ENCODE assay signal across 8 cellular contexts in the genomic region with DNA sequence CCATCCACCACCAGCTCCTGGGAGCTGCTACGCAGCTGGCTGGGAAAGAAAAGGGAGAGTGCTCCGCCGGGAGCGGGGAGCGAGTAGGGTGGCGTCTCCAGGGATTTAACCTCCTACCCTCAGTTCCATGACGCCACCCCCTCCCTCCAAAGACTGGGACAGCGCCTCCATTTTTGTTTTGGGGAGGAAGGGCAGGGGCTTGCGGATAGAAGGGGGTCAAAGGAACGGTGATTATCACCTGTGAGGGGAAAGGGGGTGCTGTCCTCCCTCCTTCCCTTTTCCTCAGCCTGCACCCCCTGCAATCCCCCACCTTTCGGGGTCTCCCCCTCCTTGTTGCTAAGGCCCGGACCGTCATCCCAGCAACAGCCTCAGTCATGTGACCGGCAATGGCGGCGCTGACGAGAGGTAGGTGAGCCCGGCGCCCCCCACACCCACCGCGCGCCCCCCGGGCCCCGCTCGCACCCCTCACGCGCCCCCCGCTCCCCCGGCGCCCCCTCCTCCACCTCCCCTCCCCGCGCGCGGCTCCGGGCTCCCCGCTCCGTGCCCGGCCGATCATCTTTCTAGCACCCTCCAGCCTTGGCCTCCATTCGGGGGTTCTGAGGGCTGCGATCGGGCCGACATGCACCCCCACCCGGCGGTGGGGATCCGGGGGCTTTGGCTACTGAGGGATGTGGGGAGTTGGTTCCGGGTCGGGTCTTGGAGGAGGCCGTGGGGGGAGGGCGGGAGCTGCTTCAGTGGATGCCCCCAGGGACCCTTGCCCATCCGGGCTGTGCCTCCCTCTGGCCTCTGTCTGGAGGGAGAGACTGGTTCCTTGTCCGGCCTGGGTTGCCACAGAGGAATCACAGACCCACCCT. TPM values are rescaled to one million over a fixed set of nuclear protein-coding genes. Genes with fewer than 3 reads are reported as not detected.
DNase-seq lines count a peak whose midpoint lies in the region; ATAC-seq and TF ChIP-seq lines count a peak whose summit lies in the region.

A gene with protein sequence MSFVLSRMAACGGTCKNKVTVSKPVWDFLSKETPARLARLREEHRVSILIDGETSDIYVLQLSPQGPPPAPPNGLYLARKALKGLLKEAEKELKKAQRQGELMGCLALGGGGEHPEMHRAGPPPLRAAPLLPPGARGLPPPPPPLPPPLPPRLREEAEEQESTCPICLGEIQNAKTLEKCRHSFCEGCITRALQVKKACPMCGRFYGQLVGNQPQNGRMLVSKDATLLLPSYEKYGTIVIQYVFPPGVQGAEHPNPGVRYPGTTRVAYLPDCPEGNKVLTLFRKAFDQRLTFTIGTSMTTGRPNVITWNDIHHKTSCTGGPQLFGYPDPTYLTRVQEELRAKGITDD (plus strand): TSS at position 371 of the 854 bp plus-strand sequence. CDS start 1,694 bp downstream, outside the sequence.

- POLR2A ChIA-PET in CD4-positive, alpha-beta T cell (lab: Charles Lee), result interaction anchor here (0.8 to 1.6 kb wide), 3 partner anchors 12 to 17 kb away, joined by 3 to 4 read pairs (median 3); no protein-coding TSS in a partner anchor

- H3K4me1 Mint-ChIP-seq in CD4-positive, alpha-beta T cell (ENCODE audit: low read depth), result peaks cover 32% of the 10 kb centered on the region
- peaks cover 45% of the 10 kb centered on the region for H3K4me1 Mint-ChIP-seq in GM23338

- peaks cover 16% of the 10 kb centered on the region for H3K36me3 ChIP-seq in GM23338 (ENCODE audit: insufficient read depth)

- peak within 1 kb of the TSS; percentile 52 for H3K27ac ChIP-seq in CD4-positive, alpha-beta T cell (ENCODE audit: low read depth, low read length)
- peak within 1 kb of the TSS; percentile 48; the same call in 1 of the 2 replicates for H3K27ac ChIP-seq in GM23338 (ENCODE audit: low read depth)

- ATAC-seq in CD4-positive, alpha-beta T cell (ENCODE audit: poor library complexity), result peak; percentile 65
- ATAC-seq in GM23338 (peak; percentile 53), GM18520 (IDR thresholded peaks at IDR 0.05; ENCODE audit: unreplicated experiment) (no peak)

- H3K27me3 Mint-ChIP-seq in CD4-positive, alpha-beta T cell, result no peaks in the 10 kb centered on the region
- peaks cover 27% of the 10 kb centered on the region for H3K27me3 Mint-ChIP-seq in GM23338 (ENCODE audit: insufficient read depth, low read depth, poor library complexity)

- no peaks in the 10 kb centered on the region for H3K9me3 ChIP-seq in CD4-positive, alpha-beta T cell (ENCODE audit: control insufficient read depth, low read length)

- H3K9me2 ChIP-seq in GM23338 (ENCODE audit: insufficient read depth), result no peaks in the 10 kb centered on the region

- DNase-seq in CD4-positive, alpha-beta T cell, result peak in 3 of 10 experiments; percentile 15 to 29 (median 21)
- peak; percentile 70 for DNase-seq in GM23338 (ENCODE audit: low spot score)
- DNase-seq in NCI-H82 treated with DMSO at 0.1 percent for 48 hours (lab: John Stamatoyannopoulos, UW; ENCODE audit: unreplicated experiment), result peak; percentile 26
- DNase-seq in astrocyte of the cerebellum (ENCODE audit: low read depth), result no peak
- DNase-seq in hippocampal formation (lab: John Stamatoyannopoulos, UW), result peak; percentile 41 to 52
- DNase-seq in putamen (ENCODE audit: low spot score), result peak; percentile 76
- no peak for DNase-seq in foreskin melanocyte

- H3K79me2 ChIP-seq in GM23338 (replicated peaks; ENCODE audit: insufficient read depth), result peaks cover 12% of the 10 kb centered on the region

- TF ChIP-seq CTCF in CD4-positive, alpha-beta T cell (IDR thresholded peaks at IDR 0.05), result no peak
- TF ChIP-seq CTCF in GM23338 (conservative IDR thresholded peaks at IDR 0.05; ENCODE audit: low read depth in 2 of 2) (0 out of 4 replicates have a peak, but pooled peaks of 1 of the 2 experiments have one; percentile 1), astrocyte of the cerebellum (IDR thresholded peaks at IDR 0.05; ENCODE audit: low read depth, low read length, missing control alignments) (no peak)

- in situ Hi-C loops in astrocyte of the cerebellum (cut with HindIII; ENCODE audit: low sequenced_read_pairs), result no loop called here

- peaks cover 9% of the 10 kb centered on the region; the same call in 1 of the 2 replicates for H3F3A ChIP-seq in GM23338 (replicated peaks; ENCODE audit: low read depth)

- CTCF ChIA-PET in CD4-positive, alpha-beta T cell (lab: Charles Lee), result interaction anchor here (2.0 to 3.9 kb wide), 2 partner anchors 21 kb away, joined by 12 to 15 read pairs; no protein-coding TSS in a partner anchor

- peak within 1 kb of the TSS; percentile 81 for H3K27ac Mint-ChIP-seq in CD4-positive, alpha-beta T cell
- H3K27ac Mint-ChIP-seq in GM23338, result peak within 1 kb of the TSS; percentile 88

- peak within 1 kb of the TSS; percentile 92 for H3K4me3 Mint-ChIP-seq in CD4-positive, alpha-beta T cell
- peak within 1 kb of the TSS; percentile 87 for H3K4me3 Mint-ChIP-seq in GM23338

- H2AFZ ChIP-seq in GM23338, result peak within 1 kb of the TSS; percentile 97

- peaks cover 31% of the 10 kb centered on the region for H3K4me1 ChIP-seq in GM23338 (ENCODE audit: insufficient read depth)

- H3K27me3 ChIP-seq in CD4-positive, alpha-beta T cell (ENCODE audit: control insufficient read depth, insufficient read depth, low read length), result no peaks in the 10 kb centered on the region
- peaks cover 11% of the 10 kb centered on the region for H3K27me3 ChIP-seq in GM23338 (ENCODE audit: insufficient read depth)

- peak within 1 kb of the TSS; percentile 96 for H3K4me2 ChIP-seq in GM23338

- H3K36me3 Mint-ChIP-seq in CD4-positive, alpha-beta T cell (ENCODE audit: low read depth), result peaks cover 44% of the 10 kb centered on the region
- peaks cover 38% of the 10 kb centered on the region for H3K36me3 Mint-ChIP-seq in GM23338 (ENCODE audit: low read depth)

- no peaks in the 10 kb centered on the region for H3K9me3 Mint-ChIP-seq in CD4-positive, alpha-beta T cell
- H3K9me3 Mint-ChIP-seq in GM23338, result no peaks in the 10 kb centered on the region

- intact Hi-C loops in CD4-positive, alpha-beta T cell (cut with DNase I, micrococcal nuclease), result no loop called here

- H3K4me3 ChIP-seq in GM23338 (peak within 1 kb of the TSS; percentile 93), astrocyte of the cerebellum (ENCODE audit: low read depth, low read length) (peak within 1 kb of the TSS; percentile 84)

- H4K20me1 ChIP-seq in GM23338 (replicated peaks; ENCODE audit: insufficient read depth), result no peaks in the 10 kb centered on the region; the same call in 1 of the 2 replicates

TF ChIP-seq in GM23338, 12 proteins besides CTCF, POLR2A, EP300 and RAD21:
- TF ChIP-seq POLR2AphosphoS5 (IDR thresholded peaks at IDR 0.05; ENCODE audit: low read depth) (peak; percentile 33; the same call in 1 of the 2 replicates), ZNF114 (CRISPR knock-in tag; IDR thresholded peaks at IDR 0.05) (no peak), NANOG (IDR thresholded peaks at IDR 0.05; ENCODE audit: borderline replicate concordance) (no peak)
- TF ChIP-seq, protein P1, sequence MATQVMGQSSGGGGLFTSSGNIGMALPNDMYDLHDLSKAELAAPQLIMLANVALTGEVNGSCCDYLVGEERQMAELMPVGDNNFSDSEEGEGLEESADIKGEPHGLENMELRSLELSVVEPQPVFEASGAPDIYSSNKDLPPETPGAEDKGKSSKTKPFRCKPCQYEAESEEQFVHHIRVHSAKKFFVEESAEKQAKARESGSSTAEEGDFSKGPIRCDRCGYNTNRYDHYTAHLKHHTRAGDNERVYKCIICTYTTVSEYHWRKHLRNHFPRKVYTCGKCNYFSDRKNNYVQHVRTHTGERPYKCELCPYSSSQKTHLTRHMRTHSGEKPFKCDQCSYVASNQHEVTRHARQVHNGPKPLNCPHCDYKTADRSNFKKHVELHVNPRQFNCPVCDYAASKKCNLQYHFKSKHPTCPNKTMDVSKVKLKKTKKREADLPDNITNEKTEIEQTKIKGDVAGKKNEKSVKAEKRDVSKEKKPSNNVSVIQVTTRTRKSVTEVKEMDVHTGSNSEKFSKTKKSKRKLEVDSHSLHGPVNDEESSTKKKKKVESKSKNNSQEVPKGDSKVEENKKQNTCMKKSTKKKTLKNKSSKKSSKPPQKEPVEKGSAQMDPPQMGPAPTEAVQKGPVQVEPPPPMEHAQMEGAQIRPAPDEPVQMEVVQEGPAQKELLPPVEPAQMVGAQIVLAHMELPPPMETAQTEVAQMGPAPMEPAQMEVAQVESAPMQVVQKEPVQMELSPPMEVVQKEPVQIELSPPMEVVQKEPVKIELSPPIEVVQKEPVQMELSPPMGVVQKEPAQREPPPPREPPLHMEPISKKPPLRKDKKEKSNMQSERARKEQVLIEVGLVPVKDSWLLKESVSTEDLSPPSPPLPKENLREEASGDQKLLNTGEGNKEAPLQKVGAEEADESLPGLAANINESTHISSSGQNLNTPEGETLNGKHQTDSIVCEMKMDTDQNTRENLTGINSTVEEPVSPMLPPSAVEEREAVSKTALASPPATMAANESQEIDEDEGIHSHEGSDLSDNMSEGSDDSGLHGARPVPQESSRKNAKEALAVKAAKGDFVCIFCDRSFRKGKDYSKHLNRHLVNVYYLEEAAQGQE (IDR thresholded peaks at IDR 0.05; ENCODE audit: unreplicated experiment), result no peak
TF ChIP-seq in GM23338: peak in this region for 1.

RNA-seq across cellular contexts. Expression of the gene that starts here (rescaled TPM):
- total RNA-seq in CD4-positive, alpha-beta T cell, result 10 to 100 TPM; 28.6 to 29.4 TPM
- 37.8 and 46.6 TPM in 2 replicates for total RNA-seq in GM23338 (2014; rRNA removed; shearing (Covaris generic))
- 16.7 and 22.8 TPM in 2 replicates for polyA plus RNA-seq in GM23338 (2016; fragmentation: Nextera tagmentation; extraction: Ambion mirVana)

Comparison
In these comparisons a context has a peak if more than half of its experiments do, and no peak if none do; other contexts are left out.
1. DNase-seq: peak in GM23338 (single experiment), NCI-H82 treated with DMSO at 0.1 percent for 48 hours (single experiment), hippocampal formation (2 of 2) and putamen (single experiment); none in astrocyte of the cerebellum (single experiment) and foreskin melanocyte (single experiment).